1 cellular context compared by ENCODE assay signal in the genomic region with DNA sequence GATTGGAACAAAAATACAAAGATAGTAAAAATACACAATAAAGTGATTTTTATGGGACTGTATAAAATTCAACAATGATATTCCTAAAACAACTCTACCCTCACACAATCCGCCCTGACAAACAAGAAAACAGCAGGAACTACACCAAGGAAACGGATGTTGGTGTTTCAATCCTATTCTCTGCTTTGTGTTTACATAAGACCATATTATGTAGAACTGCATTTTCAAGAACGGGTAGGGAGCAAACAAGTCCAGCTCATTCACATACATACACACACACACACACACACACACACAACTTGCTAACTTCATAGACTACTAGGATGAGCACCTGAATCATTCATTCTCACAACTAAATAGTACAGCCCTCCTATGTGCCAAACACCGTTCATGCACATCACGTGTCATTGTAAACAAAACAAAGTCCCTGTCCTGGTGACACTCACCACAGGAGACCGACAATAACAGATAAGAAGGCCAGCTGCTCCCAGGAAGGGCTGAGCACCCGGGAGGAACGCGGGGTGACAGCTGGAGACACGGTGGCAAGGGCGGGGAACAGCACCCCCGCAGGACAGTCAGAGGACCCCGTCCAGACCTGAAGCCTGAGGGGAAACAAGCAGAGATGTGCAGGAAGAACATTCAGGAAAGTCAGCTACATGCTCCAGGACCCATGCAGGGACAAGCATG.
TF ChIP-seq lines count a peak whose summit lies in the region.

No MANE protein-coding gene starts in this region.

TF ChIP-seq in HepG2, 621 proteins besides CTCF, POLR2A, EP300 and RAD21 (continued from another document and continues in another):
- TF ChIP-seq, protein P1, sequence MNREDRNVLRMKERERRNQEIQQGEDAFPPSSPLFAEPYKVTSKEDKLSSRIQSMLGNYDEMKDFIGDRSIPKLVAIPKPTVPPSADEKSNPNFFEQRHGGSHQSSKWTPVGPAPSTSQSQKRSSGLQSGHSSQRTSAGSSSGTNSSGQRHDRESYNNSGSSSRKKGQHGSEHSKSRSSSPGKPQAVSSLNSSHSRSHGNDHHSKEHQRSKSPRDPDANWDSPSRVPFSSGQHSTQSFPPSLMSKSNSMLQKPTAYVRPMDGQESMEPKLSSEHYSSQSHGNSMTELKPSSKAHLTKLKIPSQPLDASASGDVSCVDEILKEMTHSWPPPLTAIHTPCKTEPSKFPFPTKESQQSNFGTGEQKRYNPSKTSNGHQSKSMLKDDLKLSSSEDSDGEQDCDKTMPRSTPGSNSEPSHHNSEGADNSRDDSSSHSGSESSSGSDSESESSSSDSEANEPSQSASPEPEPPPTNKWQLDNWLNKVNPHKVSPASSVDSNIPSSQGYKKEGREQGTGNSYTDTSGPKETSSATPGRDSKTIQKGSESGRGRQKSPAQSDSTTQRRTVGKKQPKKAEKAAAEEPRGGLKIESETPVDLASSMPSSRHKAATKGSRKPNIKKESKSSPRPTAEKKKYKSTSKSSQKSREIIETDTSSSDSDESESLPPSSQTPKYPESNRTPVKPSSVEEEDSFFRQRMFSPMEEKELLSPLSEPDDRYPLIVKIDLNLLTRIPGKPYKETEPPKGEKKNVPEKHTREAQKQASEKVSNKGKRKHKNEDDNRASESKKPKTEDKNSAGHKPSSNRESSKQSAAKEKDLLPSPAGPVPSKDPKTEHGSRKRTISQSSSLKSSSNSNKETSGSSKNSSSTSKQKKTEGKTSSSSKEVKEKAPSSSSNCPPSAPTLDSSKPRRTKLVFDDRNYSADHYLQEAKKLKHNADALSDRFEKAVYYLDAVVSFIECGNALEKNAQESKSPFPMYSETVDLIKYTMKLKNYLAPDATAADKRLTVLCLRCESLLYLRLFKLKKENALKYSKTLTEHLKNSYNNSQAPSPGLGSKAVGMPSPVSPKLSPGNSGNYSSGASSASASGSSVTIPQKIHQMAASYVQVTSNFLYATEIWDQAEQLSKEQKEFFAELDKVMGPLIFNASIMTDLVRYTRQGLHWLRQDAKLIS (CRISPR knock-in tag; IDR thresholded peaks at IDR 0.05): 0 out of 2 replicates have a peak, but pooled peaks have one; percentile 37
- TF ChIP-seq KLF11 (CRISPR knock-in tag; IDR thresholded peaks at IDR 0.05): peak; percentile 37; the same call in 1 of the 2 replicates
- peak; percentile 79 for TF ChIP-seq NCOA2 (CRISPR knock-in tag; IDR thresholded peaks at IDR 0.05)
- peak; percentile 84 for TF ChIP-seq HNF4A (CRISPR knock-in tag; IDR thresholded peaks at IDR 0.05)
- TF ChIP-seq, protein P2, sequence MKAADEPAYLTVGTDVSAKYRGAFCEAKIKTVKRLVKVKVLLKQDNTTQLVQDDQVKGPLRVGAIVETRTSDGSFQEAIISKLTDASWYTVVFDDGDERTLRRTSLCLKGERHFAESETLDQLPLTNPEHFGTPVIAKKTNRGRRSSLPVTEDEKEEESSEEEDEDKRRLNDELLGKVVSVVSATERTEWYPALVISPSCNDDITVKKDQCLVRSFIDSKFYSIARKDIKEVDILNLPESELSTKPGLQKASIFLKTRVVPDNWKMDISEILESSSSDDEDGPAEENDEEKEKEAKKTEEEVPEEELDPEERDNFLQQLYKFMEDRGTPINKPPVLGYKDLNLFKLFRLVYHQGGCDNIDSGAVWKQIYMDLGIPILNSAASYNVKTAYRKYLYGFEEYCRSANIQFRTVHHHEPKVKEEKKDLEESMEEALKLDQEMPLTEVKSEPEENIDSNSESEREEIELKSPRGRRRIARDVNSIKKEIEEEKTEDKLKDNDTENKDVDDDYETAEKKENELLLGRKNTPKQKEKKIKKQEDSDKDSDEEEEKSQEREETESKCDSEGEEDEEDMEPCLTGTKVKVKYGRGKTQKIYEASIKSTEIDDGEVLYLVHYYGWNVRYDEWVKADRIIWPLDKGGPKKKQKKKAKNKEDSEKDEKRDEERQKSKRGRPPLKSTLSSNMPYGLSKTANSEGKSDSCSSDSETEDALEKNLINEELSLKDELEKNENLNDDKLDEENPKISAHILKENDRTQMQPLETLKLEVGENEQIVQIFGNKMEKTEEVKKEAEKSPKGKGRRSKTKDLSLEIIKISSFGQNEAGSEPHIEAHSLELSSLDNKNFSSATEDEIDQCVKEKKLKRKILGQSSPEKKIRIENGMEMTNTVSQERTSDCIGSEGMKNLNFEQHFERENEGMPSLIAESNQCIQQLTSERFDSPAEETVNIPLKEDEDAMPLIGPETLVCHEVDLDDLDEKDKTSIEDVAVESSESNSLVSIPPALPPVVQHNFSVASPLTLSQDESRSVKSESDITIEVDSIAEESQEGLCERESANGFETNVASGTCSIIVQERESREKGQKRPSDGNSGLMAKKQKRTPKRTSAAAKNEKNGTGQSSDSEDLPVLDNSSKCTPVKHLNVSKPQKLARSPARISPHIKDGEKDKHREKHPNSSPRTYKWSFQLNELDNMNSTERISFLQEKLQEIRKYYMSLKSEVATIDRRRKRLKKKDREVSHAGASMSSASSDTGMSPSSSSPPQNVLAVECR (CRISPR knock-in tag; IDR thresholded peaks at IDR 0.05; ENCODE audit: borderline replicate concordance): peak; percentile 80
- 0 out of 2 replicates have a peak, but pooled peaks have one; percentile 31 for TF ChIP-seq KMT2A (CRISPR knock-in tag; IDR thresholded peaks at IDR 0.05)
- 0 out of 2 replicates have a peak, but pooled peaks have one; percentile 78 for TF ChIP-seq ZNF788 (CRISPR knock-in tag; IDR thresholded peaks at IDR 0.05; ENCODE audit: borderline replicate concordance)
- 0 out of 2 replicates have a peak, but pooled peaks have one; percentile 31 for TF ChIP-seq ZNF768 (CRISPR knock-in tag; IDR thresholded peaks at IDR 0.05)
- peak; percentile 78 for TF ChIP-seq GATAD2A (CRISPR knock-in tag; IDR thresholded peaks at IDR 0.05)
- TF ChIP-seq ZKSCAN1 (IDR thresholded peaks at IDR 0.05; ENCODE audit: low read length): 0 out of 2 replicates have a peak, but pooled peaks have one; percentile 15
- peak; percentile 88 for TF ChIP-seq BHLHE40 (IDR thresholded peaks at IDR 0.05; ENCODE audit: low read length)
- TF ChIP-seq NFKB2 (CRISPR knock-in tag; IDR thresholded peaks at IDR 0.05; ENCODE audit: borderline replicate concordance): peak; percentile 59; the same call in 1 of the 2 replicates
- TF ChIP-seq ZFY (CRISPR knock-in tag; IDR thresholded peaks at IDR 0.05): peak; percentile 44; the same call in 1 of the 2 replicates
- no peak for TF ChIP-seq ZNF775 (CRISPR knock-in tag; IDR thresholded peaks at IDR 0.05; ENCODE audit: borderline replicate concordance)
- TF ChIP-seq, protein P3, sequence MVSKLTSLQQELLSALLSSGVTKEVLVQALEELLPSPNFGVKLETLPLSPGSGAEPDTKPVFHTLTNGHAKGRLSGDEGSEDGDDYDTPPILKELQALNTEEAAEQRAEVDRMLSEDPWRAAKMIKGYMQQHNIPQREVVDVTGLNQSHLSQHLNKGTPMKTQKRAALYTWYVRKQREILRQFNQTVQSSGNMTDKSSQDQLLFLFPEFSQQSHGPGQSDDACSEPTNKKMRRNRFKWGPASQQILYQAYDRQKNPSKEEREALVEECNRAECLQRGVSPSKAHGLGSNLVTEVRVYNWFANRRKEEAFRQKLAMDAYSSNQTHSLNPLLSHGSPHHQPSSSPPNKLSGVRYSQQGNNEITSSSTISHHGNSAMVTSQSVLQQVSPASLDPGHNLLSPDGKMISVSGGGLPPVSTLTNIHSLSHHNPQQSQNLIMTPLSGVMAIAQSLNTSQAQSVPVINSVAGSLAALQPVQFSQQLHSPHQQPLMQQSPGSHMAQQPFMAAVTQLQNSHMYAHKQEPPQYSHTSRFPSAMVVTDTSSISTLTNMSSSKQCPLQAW (CRISPR knock-in tag; IDR thresholded peaks at IDR 0.05): peak; percentile 76
- no peak for TF ChIP-seq MAFF (IDR thresholded peaks at IDR 0.05; ENCODE audit: low read depth, low read length)
- 0 out of 2 replicates have a peak, but pooled peaks have one; percentile 27 for TF ChIP-seq ZKSCAN8 (CRISPR knock-in tag; IDR thresholded peaks at IDR 0.05; ENCODE audit: borderline replicate concordance)
- no peak for TF ChIP-seq ZBTB21 (CRISPR knock-in tag; IDR thresholded peaks at IDR 0.05)
- TF ChIP-seq ZNF335 (CRISPR knock-in tag; IDR thresholded peaks at IDR 0.05): 0 out of 2 replicates have a peak, but pooled peaks have one; percentile 25
- TF ChIP-seq KAT8 (CRISPR knock-in tag; IDR thresholded peaks at IDR 0.05): 0 out of 2 replicates have a peak, but pooled peaks have one; percentile 33
- peak; percentile 46 for TF ChIP-seq XRCC5 (optimal IDR thresholded peaks at IDR 0.05; ENCODE audit: low read length)
- no peak for TF ChIP-seq DR1 (CRISPR knock-in tag; IDR thresholded peaks at IDR 0.05)
- no peak; the same call in 1 of the 2 replicates for TF ChIP-seq MTA1 (CRISPR knock-in tag; IDR thresholded peaks at IDR 0.05; ENCODE audit: borderline replicate concordance)
- TF ChIP-seq PHF21A (CRISPR knock-in tag; IDR thresholded peaks at IDR 0.05): peak; percentile 58; the same call in 1 of the 2 replicates
- 0 out of 2 replicates have a peak, but pooled peaks have one; percentile 48 for TF ChIP-seq SALL2 (CRISPR knock-in tag; IDR thresholded peaks at IDR 0.05)
- TF ChIP-seq, protein P4, sequence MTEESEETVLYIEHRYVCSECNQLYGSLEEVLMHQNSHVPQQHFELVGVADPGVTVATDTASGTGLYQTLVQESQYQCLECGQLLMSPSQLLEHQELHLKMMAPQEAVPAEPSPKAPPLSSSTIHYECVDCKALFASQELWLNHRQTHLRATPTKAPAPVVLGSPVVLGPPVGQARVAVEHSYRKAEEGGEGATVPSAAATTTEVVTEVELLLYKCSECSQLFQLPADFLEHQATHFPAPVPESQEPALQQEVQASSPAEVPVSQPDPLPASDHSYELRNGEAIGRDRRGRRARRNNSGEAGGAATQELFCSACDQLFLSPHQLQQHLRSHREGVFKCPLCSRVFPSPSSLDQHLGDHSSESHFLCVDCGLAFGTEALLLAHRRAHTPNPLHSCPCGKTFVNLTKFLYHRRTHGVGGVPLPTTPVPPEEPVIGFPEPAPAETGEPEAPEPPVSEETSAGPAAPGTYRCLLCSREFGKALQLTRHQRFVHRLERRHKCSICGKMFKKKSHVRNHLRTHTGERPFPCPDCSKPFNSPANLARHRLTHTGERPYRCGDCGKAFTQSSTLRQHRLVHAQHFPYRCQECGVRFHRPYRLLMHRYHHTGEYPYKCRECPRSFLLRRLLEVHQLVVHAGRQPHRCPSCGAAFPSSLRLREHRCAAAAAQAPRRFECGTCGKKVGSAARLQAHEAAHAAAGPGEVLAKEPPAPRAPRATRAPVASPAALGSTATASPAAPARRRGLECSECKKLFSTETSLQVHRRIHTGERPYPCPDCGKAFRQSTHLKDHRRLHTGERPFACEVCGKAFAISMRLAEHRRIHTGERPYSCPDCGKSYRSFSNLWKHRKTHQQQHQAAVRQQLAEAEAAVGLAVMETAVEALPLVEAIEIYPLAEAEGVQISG (CRISPR knock-in tag; IDR thresholded peaks at IDR 0.05): peak; percentile 61; the same call in 1 of the 2 replicates
- peak; percentile 78 for TF ChIP-seq MED1 (CRISPR knock-in tag; IDR thresholded peaks at IDR 0.05)
- no peak for TF ChIP-seq NR2F6 (IDR thresholded peaks at IDR 0.05)
- TF ChIP-seq NR2F6 (CRISPR knock-in tag; IDR thresholded peaks at IDR 0.05): peak; percentile 59; the same call in 1 of the 2 replicates
- peak; percentile 52; the same call in 1 of the 2 replicates for TF ChIP-seq GATA4 (IDR thresholded peaks at IDR 0.05; ENCODE audit: borderline replicate concordance, low read depth)
- 0 out of 2 replicates have a peak, but pooled peaks have one; percentile 29 for TF ChIP-seq ZNF331 (CRISPR knock-in tag; IDR thresholded peaks at IDR 0.05)
- peak; percentile 27; the same call in 1 of the 2 replicates for TF ChIP-seq CREB1 (IDR thresholded peaks at IDR 0.05)
- TF ChIP-seq CREB1 (CRISPR knock-in tag; IDR thresholded peaks at IDR 0.05): peak; percentile 74
- TF ChIP-seq TRIM24 (CRISPR knock-in tag; IDR thresholded peaks at IDR 0.05): 0 out of 2 replicates have a peak, but pooled peaks have one; percentile 21
- TF ChIP-seq ZNF232 (CRISPR knock-in tag; IDR thresholded peaks at IDR 0.05; ENCODE audit: borderline replicate concordance): no peak
- TF ChIP-seq ZNF17 (CRISPR knock-in tag; IDR thresholded peaks at IDR 0.05): no peak
- TF ChIP-seq HOXA3 (CRISPR knock-in tag; IDR thresholded peaks at IDR 0.05): peak; percentile 46; the same call in 1 of the 2 replicates
- peak; percentile 65; the same call in 1 of the 2 replicates for TF ChIP-seq ZNF772 (CRISPR knock-in tag; IDR thresholded peaks at IDR 0.05)
- TF ChIP-seq TEAD3 (CRISPR knock-in tag; optimal IDR thresholded peaks at IDR 0.05; ENCODE audit: borderline replicate concordance): peak; percentile 75
- TF ChIP-seq, protein P5, sequence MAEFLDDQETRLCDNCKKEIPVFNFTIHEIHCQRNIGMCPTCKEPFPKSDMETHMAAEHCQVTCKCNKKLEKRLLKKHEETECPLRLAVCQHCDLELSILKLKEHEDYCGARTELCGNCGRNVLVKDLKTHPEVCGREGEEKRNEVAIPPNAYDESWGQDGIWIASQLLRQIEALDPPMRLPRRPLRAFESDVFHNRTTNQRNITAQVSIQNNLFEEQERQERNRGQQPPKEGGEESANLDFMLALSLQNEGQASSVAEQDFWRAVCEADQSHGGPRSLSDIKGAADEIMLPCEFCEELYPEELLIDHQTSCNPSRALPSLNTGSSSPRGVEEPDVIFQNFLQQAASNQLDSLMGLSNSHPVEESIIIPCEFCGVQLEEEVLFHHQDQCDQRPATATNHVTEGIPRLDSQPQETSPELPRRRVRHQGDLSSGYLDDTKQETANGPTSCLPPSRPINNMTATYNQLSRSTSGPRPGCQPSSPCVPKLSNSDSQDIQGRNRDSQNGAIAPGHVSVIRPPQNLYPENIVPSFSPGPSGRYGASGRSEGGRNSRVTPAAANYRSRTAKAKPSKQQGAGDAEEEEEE (CRISPR knock-in tag; IDR thresholded peaks at IDR 0.05; ENCODE audit: borderline replicate concordance): no peak
- TF ChIP-seq, protein P6, sequence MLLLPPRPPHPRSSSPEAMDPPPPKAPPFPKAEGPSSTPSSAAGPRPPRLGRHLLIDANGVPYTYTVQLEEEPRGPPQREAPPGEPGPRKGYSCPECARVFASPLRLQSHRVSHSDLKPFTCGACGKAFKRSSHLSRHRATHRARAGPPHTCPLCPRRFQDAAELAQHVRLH (CRISPR knock-in tag; IDR thresholded peaks at IDR 0.05; ENCODE audit: borderline replicate concordance, low read depth): peak; percentile 45; the same call in 1 of the 2 replicates
- TF ChIP-seq, protein P7, sequence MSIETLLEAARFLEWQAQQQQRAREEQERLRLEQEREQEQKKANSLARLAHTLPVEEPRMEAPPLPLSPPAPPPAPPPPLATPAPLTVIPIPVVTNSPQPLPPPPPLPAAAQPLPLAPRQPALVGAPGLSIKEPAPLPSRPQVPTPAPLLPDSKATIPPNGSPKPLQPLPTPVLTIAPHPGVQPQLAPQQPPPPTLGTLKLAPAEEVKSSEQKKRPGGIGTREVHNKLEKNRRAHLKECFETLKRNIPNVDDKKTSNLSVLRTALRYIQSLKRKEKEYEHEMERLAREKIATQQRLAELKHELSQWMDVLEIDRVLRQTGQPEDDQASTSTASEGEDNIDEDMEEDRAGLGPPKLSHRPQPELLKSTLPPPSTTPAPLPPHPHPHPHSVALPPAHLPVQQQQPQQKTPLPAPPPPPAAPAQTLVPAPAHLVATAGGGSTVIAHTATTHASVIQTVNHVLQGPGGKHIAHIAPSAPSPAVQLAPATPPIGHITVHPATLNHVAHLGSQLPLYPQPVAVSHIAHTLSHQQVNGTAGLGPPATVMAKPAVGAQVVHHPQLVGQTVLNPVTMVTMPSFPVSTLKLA (IDR thresholded peaks at IDR 0.05): peak; percentile 90
- TF ChIP-seq TEAD2 (CRISPR knock-in tag; IDR thresholded peaks at IDR 0.05): no peak
- TF ChIP-seq ZNF839 (CRISPR knock-in tag; IDR thresholded peaks at IDR 0.05; ENCODE audit: borderline replicate concordance): no peak
- TF ChIP-seq ZNF607 (CRISPR knock-in tag; IDR thresholded peaks at IDR 0.05; ENCODE audit: borderline replicate concordance): 0 out of 2 replicates have a peak, but pooled peaks have one; percentile 67
- no peak for TF ChIP-seq ONECUT2 (CRISPR knock-in tag; IDR thresholded peaks at IDR 0.05)
- TF ChIP-seq ZNF441 (CRISPR knock-in tag; IDR thresholded peaks at IDR 0.05; ENCODE audit: borderline replicate concordance): peak; percentile 55; the same call in 1 of the 2 replicates
- TF ChIP-seq ZNF124 (CRISPR knock-in tag; IDR thresholded peaks at IDR 0.05): no peak
